12 cellular contexts compared by ENCODE assay signal in genomic region chr15:47715856-47716445, GRCh38. TPM values are rescaled to one million over a fixed set of nuclear protein-coding genes. Genes with fewer than 3 reads are reported as not detected.
DNase-seq lines count a peak whose midpoint lies in the region; ATAC-seq and TF ChIP-seq lines count a peak whose summit lies in the region.
"Had no signal": no experiment of that assay in that cellular context is flagged by ENCODE, and none has a peak within 500 bp of the region (broad histone marks: within the 10 kb centered on the region; RNA-seq: fewer than 3 reads in every experiment).

No MANE protein-coding gene starts in this region.

- no peaks in the 10 kb centered on the region for H3K9me2 ChIP-seq in SK-N-SH

- H3K4ac ChIP-seq in neuronal stem cell (ENCODE audit: low read length): no peak overlapping the region

- H3F3A ChIP-seq in SK-N-SH (replicated peaks; ENCODE audit: insufficient read depth): no peaks in the 10 kb centered on the region

- no peak overlapping the region for H2AK5ac ChIP-seq in neuronal stem cell (ENCODE audit: low read depth, low read length)

- peak in 1 of 2 donors; percentile 64 for DNase-seq in cardiac muscle cell (ENCODE audit: low read depth in 1 of 2, low spot score in 1 of 2)
- DNase-seq in Right ventricle myocardium inferior (ENCODE audit: missing footprints): no peak
- DNase-seq in foreskin fibroblast: peak; percentile 31 to 69
- DNase-seq in neuronal stem cell (ENCODE audit: low spot score): peak; percentile 27
- no peak for DNase-seq in SK-N-SH
- DNase-seq in KG1 (lab: John Stamatoyannopoulos, UW): no peak
- DNase-seq in posterior vena cava (ENCODE audit: low spot score): no peak
- DNase-seq: activated CD4-positive, alpha-beta T cell treated with anti-CD3 and anti-CD28 coated beads for 1 hour; activated naive CD8-positive, alpha-beta T cell treated with anti-CD3 and anti-CD28 coated beads for 36 hours; NCI-H2029 treated with DMSO at 0.1 percent for 48 hours had no signal

- H3K4me3 ChIP-seq in cardiac muscle cell (no peak overlapping the region), foreskin fibroblast (ENCODE audit: low read depth in 1 of 2, low read length in 2 of 2) (peak overlapping the region in 1 of 2 donors; percentile 84), neuronal stem cell (ENCODE audit: low read length in 2 of 2) (no peak overlapping the region), SK-N-SH (ENCODE audit: low read depth in 2 of 2, low read length in 1 of 2) (no peak overlapping the region)

- no peak overlapping the region for H2BK15ac ChIP-seq in neuronal stem cell (ENCODE audit: low read length)

- H3K18ac ChIP-seq in neuronal stem cell (ENCODE audit: low read length): peak overlapping the region; percentile 45

- intact Hi-C loops in Right ventricle myocardium inferior (cut with DNase I) (loop anchor here (5.0 to 10.0 kb wide), 4 partner anchors 41 to 521 kb away; no protein-coding TSS in a partner anchor), posterior vena cava (cut with DNase I) (no loop called here)

- POLR2A ChIA-PET in SK-N-SH (lab: Yijun Ruan, JAX): interaction anchor here (0.8 kb wide), 1 partner anchor 516 kb away, joined by 3 read pairs; no protein-coding TSS in a partner anchor

- no peak overlapping the region for H3K14ac ChIP-seq in neuronal stem cell (ENCODE audit: low read length)

- ATAC-seq in Right ventricle myocardium inferior (no peak), GM21447 (IDR thresholded peaks at IDR 0.05; ENCODE audit: unreplicated experiment) (no peak)

- no peak overlapping the region for H3K4me2 ChIP-seq in neuronal stem cell (ENCODE audit: insufficient read depth, low read length, poor library complexity, severe bottlenecking)
- H3K4me2 ChIP-seq in SK-N-SH: no peak overlapping the region

- H3K36me3 ChIP-seq in cardiac muscle cell (no peaks in the 10 kb centered on the region), neuronal stem cell (replicated peaks in 1 of 2; ENCODE audit: control insufficient read depth in 2 of 2, insufficient read depth in 2 of 2, low read length in 2 of 2) (no peaks in the 10 kb centered on the region), SK-N-SH (replicated peaks in 1 of 2; ENCODE audit: control insufficient read depth in 1 of 2, insufficient read depth in 2 of 2, low read length in 1 of 2) (no peaks in the 10 kb centered on the region)
- H3K36me3 ChIP-seq: neutrophil had no signal

- WGBS in neuronal stem cell (ENCODE audit: extremely low coverage in 2 of 2, insufficient read length in 2 of 2, insufficient replicate concordance in 1 of 2), 2 donors: no CpG with 5 or more reads among the region's 6 CpGs
- WGBS in SK-N-SH (ENCODE audit: low lambda C conversion rate): 73% methylated on average over 6 of the region's 6 CpGs

- no peak overlapping the region for H2BK120ac ChIP-seq in neuronal stem cell (ENCODE audit: low read depth, low read length)

- H3K9me3 ChIP-seq in cardiac muscle cell (ENCODE audit: low read depth) (no peaks in the 10 kb centered on the region), neuronal stem cell (replicated peaks in 1 of 2; ENCODE audit: control insufficient read depth in 2 of 2, insufficient read depth in 1 of 2, low read depth in 1 of 2, low read length in 2 of 2) (no peaks in the 10 kb centered on the region), SK-N-SH (no peaks in the 10 kb centered on the region)
- H3K9me3 ChIP-seq: neutrophil had no signal

- H3K79me2 ChIP-seq in SK-N-SH (ENCODE audit: insufficient read depth): no peaks in the 10 kb centered on the region

- no peak overlapping the region for H3K23ac ChIP-seq in neuronal stem cell (ENCODE audit: low read depth, low read length, poor library complexity)

- TF ChIP-seq CTCF in cardiac muscle cell (IDR thresholded peaks at IDR 0.05; ENCODE audit: low read depth, low read length) (no peak), foreskin fibroblast (IDR thresholded peaks at IDR 0.05; ENCODE audit: low read depth, low read length) (no peak), SK-N-SH (IDR thresholded peaks at IDR 0.05) (no peak)

- no peak overlapping the region for H4K8ac ChIP-seq in neuronal stem cell (ENCODE audit: low read depth, low read length)

- no peaks in the 10 kb centered on the region for H3K79me1 ChIP-seq in neuronal stem cell (ENCODE audit: low read depth, low read length)

- no peaks in the 10 kb centered on the region for H4K20me1 ChIP-seq in SK-N-SH (ENCODE audit: insufficient read depth)

- H2AFZ ChIP-seq in neuronal stem cell (ENCODE audit: low read length): no peak overlapping the region
- no peak overlapping the region for H2AFZ ChIP-seq in SK-N-SH (ENCODE audit: low read depth)

- CTCF ChIA-PET in SK-N-SH (lab: Yijun Ruan, JAX): interaction anchor here (0.9 to 5.2 kb wide), 10 partner anchors 9 to 520 kb away, joined by 3 to 40 read pairs (median 9); no protein-coding TSS in a partner anchor

- H4K91ac ChIP-seq in neuronal stem cell (ENCODE audit: low read depth, low read length, poor library complexity): no peak overlapping the region

- H3K27ac ChIP-seq in cardiac muscle cell (peak overlapping the region; percentile 85), neuronal stem cell (replicated peaks; ENCODE audit: low read length) (peak overlapping the region; percentile 41), SK-N-SH (ENCODE audit: low read depth in 2 of 2, low read length in 1 of 2) (no peak overlapping the region)
- H3K27ac ChIP-seq: neutrophil had no signal

- no peak overlapping the region for H2BK12ac ChIP-seq in neuronal stem cell (ENCODE audit: low read length)

- H3K27me3 ChIP-seq in cardiac muscle cell (no peaks in the 10 kb centered on the region), neuronal stem cell (ENCODE audit: control insufficient read depth in 3 of 3, insufficient read depth in 3 of 3, low read depth in 1 of 3, low read length in 3 of 3) (peaks cover 0 to 64% (median 0%) of the 10 kb centered on the region in 3 experiments), SK-N-SH (ENCODE audit: insufficient read depth) (peaks cover 48% of the 10 kb centered on the region)

- H3K9ac ChIP-seq in neuronal stem cell (ENCODE audit: low read depth, low read length, poor library complexity) (no peak overlapping the region), SK-N-SH (no peak overlapping the region)

- peaks cover 24% of the 10 kb centered on the region for H3K4me1 ChIP-seq in cardiac muscle cell (ENCODE audit: low read depth)
- peaks cover 4 to 7% of the 10 kb centered on the region in 2 donors for H3K4me1 ChIP-seq in neuronal stem cell (ENCODE audit: control insufficient read depth in 2 of 2, insufficient read depth in 1 of 2, low read depth in 1 of 2, low read length in 2 of 2)
- peaks cover 6 to 8% of the 10 kb centered on the region in 2 experiments; a peak in 3 of 4 replicates for H3K4me1 ChIP-seq in SK-N-SH (ENCODE audit: control insufficient read depth in 1 of 2, insufficient read depth in 2 of 2, low read depth in 1 of 2, low read length in 1 of 2)

- no peak overlapping the region for H2BK5ac ChIP-seq in neuronal stem cell (ENCODE audit: low read length)

- TF ChIP-seq RAD21 in SK-N-SH (IDR thresholded peaks at IDR 0.05; ENCODE audit: low read length): no peak

- TF ChIP-seq EP300 in SK-N-SH (IDR thresholded peaks at IDR 0.05; ENCODE audit: borderline replicate concordance in 1 of 2, low read depth in 1 of 2, low read length in 1 of 2): no peak

TF ChIP-seq in SK-N-SH, 30 proteins besides CTCF, POLR2A, EP300 and RAD21:
- no peak for TF ChIP-seq CHD2 (IDR thresholded peaks at IDR 0.05; ENCODE audit: low read length, partially characterized antibody)
- TF ChIP-seq PBX3 (IDR thresholded peaks at IDR 0.05): no peak
- no peak for TF ChIP-seq MAX (IDR thresholded peaks at IDR 0.05; ENCODE audit: low read depth)
- TF ChIP-seq SIN3A (IDR thresholded peaks at IDR 0.05; ENCODE audit: borderline replicate concordance, low read depth, low read length): no peak
- no peak for TF ChIP-seq MXI1 (IDR thresholded peaks at IDR 0.05; ENCODE audit: low read depth, low read length)
- TF ChIP-seq RXRA (IDR thresholded peaks at IDR 0.05; ENCODE audit: borderline replicate concordance, low read depth): no peak
- TF ChIP-seq GABPA (IDR thresholded peaks at IDR 0.05; ENCODE audit: low read depth): no peak
- no peak for TF ChIP-seq NFIC (IDR thresholded peaks at IDR 0.05; ENCODE audit: borderline replicate concordance)
- TF ChIP-seq TCF12 (IDR thresholded peaks at IDR 0.05): no peak

RNA-seq across cellular contexts. Expression of gene SEMA6D, which starts 1.4 kb away (rescaled TPM):
- total RNA-seq in cardiac muscle cell (71.3 and 90.6 TPM in 2 replicates), Right ventricle myocardium inferior (17.7 TPM), posterior vena cava (1 to 10 TPM; 3.6 to 7.5 TPM)
- polyA plus RNA-seq in cardiac muscle cell (77.6 and 100 TPM in 2 replicates), SK-N-SH (2012; rRNA removed) (0.30 and 0.47 TPM in 2 replicates)
- 2.7 TPM for polyA plus RNA-seq in neuronal stem cell (2013, experiment 1 of 2)
- polyA plus RNA-seq in neuronal stem cell (2013, experiment 2 of 2): 2.8 TPM
- polyA plus RNA-seq in SK-N-SH (2012; cell fraction: cytosol; rRNA removed): 0.37 and 0.50 TPM in 2 replicates
- polyA plus RNA-seq in SK-N-SH (2012; cell fraction: nucleus; rRNA removed): 0.60 and 0.94 TPM in 2 replicates
- total RNA-seq: activated naive CD8-positive, alpha-beta T cell treated with anti-CD3 and anti-CD28 coated beads for 36 hours had no signal

Comparison
In these comparisons a context has a peak if more than half of its experiments do, and no peak if none do; other contexts are left out.
1. DNase-seq: peak in foreskin fibroblast (2 of 2) and neuronal stem cell (single experiment); none in Right ventricle myocardium inferior (single experiment), SK-N-SH (single experiment), KG1 (single experiment) and posterior vena cava (single experiment).
2. H3K27ac ChIP-seq: peak in cardiac muscle cell (single experiment) and neuronal stem cell (single experiment); none in SK-N-SH (0 of 2).